Comparison of ENCODE assay signal across 9 cellular contexts in the genomic region with DNA sequence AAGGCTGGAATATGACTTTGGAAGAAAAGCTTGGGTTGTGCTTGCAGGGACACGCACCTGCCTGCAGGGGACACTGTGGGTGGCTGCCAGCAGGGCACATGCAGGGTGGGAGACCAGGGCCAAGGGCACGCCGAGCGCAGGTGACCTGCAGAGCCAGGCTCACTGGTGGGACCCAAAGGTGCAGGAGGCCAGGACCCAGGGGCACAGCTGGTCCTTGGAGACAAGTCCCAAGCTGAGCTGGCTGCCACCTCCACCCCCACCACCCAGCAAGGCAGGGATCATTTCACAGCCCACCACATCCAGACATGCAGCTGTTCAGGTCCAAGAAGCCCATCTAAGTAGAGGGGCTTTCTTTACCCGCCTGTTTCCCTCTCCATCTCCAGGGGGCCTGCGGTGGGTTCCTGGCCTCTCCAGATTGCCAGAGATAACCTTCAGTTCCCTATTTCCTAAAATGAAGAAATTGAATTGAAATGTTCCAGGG. TPM values are rescaled to one million over a fixed set of nuclear protein-coding genes. Genes with fewer than 3 reads are reported as not detected.
DNase-seq lines count a peak whose midpoint lies in the region; ATAC-seq and TF ChIP-seq lines count a peak whose summit lies in the region.
"Had no signal": no experiment of that assay in that cellular context is flagged by ENCODE, and none has a peak within 500 bp of the region (broad histone marks: within the 10 kb centered on the region; RNA-seq: fewer than 3 reads in every experiment).

No MANE protein-coding gene starts in this region.

- no peaks in the 10 kb centered on the region for H3K27me3 Mint-ChIP-seq in CD8-positive, alpha-beta T cell (ENCODE audit: low read depth)
- peaks cover 3% of the 10 kb centered on the region for H3K27me3 Mint-ChIP-seq in brain
- peaks cover 0 to 7% of the 10 kb centered on the region in 2 donors for H3K27me3 Mint-ChIP-seq in CD4-positive, alpha-beta memory T cell

- H3K27ac ChIP-seq in CD8-positive, alpha-beta T cell (ENCODE audit: low read depth, low read length) = no peak overlapping the region
- no peak overlapping the region for H3K27ac ChIP-seq in lower lobe of right lung
- H3K27ac ChIP-seq in CD4-positive, alpha-beta memory T cell (ENCODE audit: low read depth, low read length) = no peak overlapping the region

- no peak for ATAC-seq in CD8-positive, alpha-beta T cell
- no peak for ATAC-seq in lower lobe of right lung
- ATAC-seq in stimulated activated naive CD8-positive, alpha-beta T cell treated with anti-CD3 and anti-CD28 coated beads, Interleukin-15, Interleukin-2, amounts not matched to agents 100 U/mL and 50 U/mL, for 24 hours = no peak

- H3K9me3 Mint-ChIP-seq in CD8-positive, alpha-beta T cell = no peaks in the 10 kb centered on the region
- H3K9me3 Mint-ChIP-seq in brain = peaks cover 0 to 2% (median 0%) of the 10 kb centered on the region in 5 experiments
- no peaks in the 10 kb centered on the region for H3K9me3 Mint-ChIP-seq in CD4-positive, alpha-beta memory T cell

- no peak for DNase-seq in CD8-positive, alpha-beta T cell
- DNase-seq in HFF-Myc (ENCODE audit: extremely low read depth, low read depth) (no peak), lower lobe of right lung (no peak), NCI-H2107 treated with DMSO at 0.1 percent for 48 hours (lab: John Stamatoyannopoulos, UW; ENCODE audit: unreplicated experiment) (no peak), amniotic stem cell (lab: John Stamatoyannopoulos, UW) (no peak)
- no peak for DNase-seq in CD4-positive, alpha-beta memory T cell
- no peak for DNase-seq in stimulated activated naive CD8-positive, alpha-beta T cell treated with anti-CD3 and anti-CD28 coated beads, Interleukin-15, Interleukin-2, amounts not matched to agents 100 U/mL and 50 U/mL, for 24 hours
- DNase-seq: activated CD4-positive, alpha-beta T cell treated with anti-CD3 and anti-CD28 coated beads for 48 hours had no signal

- TF ChIP-seq CTCF in CD8-positive, alpha-beta T cell (IDR thresholded peaks at IDR 0.05) = peak; percentile 50
- peak; percentile 62 for TF ChIP-seq CTCF in HFF-Myc (IDR thresholded peaks at IDR 0.05; ENCODE audit: low read depth, low read length, missing control alignments)
- TF ChIP-seq CTCF in brain (conservative IDR thresholded peaks at IDR 0.05) = peak; percentile 20 to 61
- TF ChIP-seq CTCF in lower lobe of right lung (IDR thresholded peaks at IDR 0.05) = peak; percentile 35

- H3K27ac Mint-ChIP-seq in CD8-positive, alpha-beta T cell = no peak overlapping the region
- H3K27ac Mint-ChIP-seq in brain = peak overlapping the region in 1 of 5 experiments; percentile 56
- no peak overlapping the region for H3K27ac Mint-ChIP-seq in CD4-positive, alpha-beta memory T cell

- no peaks in the 10 kb centered on the region for H3K36me3 Mint-ChIP-seq in CD8-positive, alpha-beta T cell
- no peaks in the 10 kb centered on the region for H3K36me3 Mint-ChIP-seq in brain
- H3K36me3 Mint-ChIP-seq in CD4-positive, alpha-beta memory T cell = no peaks in the 10 kb centered on the region

- no peaks in the 10 kb centered on the region for H3K27me3 ChIP-seq in CD8-positive, alpha-beta T cell (ENCODE audit: insufficient read depth, low read length)
- H3K27me3 ChIP-seq in lower lobe of right lung (ENCODE audit: low read depth) = no peaks in the 10 kb centered on the region
- no peaks in the 10 kb centered on the region for H3K27me3 ChIP-seq in CD4-positive, alpha-beta memory T cell (ENCODE audit: insufficient read depth, low read length)

- H3K4me1 ChIP-seq in CD8-positive, alpha-beta T cell (ENCODE audit: insufficient read depth, low read length) = no peaks in the 10 kb centered on the region
- H3K4me1 ChIP-seq in lower lobe of right lung = peaks cover 35% of the 10 kb centered on the region
- no peaks in the 10 kb centered on the region for H3K4me1 ChIP-seq in CD4-positive, alpha-beta memory T cell (ENCODE audit: insufficient read depth, low read length)

- H3K4me3 Mint-ChIP-seq in CD8-positive, alpha-beta T cell = no peak overlapping the region
- no peak overlapping the region for H3K4me3 Mint-ChIP-seq in brain
- no peak overlapping the region for H3K4me3 Mint-ChIP-seq in CD4-positive, alpha-beta memory T cell

- intact Hi-C loops in CD8-positive, alpha-beta T cell (cut with DNase I, micrococcal nuclease) = loop anchor here in 1 of 2 experiments (2.0 kb wide), 1 partner anchor 125 kb away; no protein-coding TSS in a partner anchor
- intact Hi-C loops in lower lobe of right lung (cut with DNase I) = no loop called here
- intact Hi-C loops in CD4-positive, alpha-beta memory T cell (cut with micrococcal nuclease) = no loop called here

- no peak overlapping the region for H3K4me3 ChIP-seq in CD8-positive, alpha-beta T cell (ENCODE audit: low read depth, low read length)
- H3K4me3 ChIP-seq in HFF-Myc (replicated peaks; ENCODE audit: low read depth, low read length) = no peak overlapping the region
- H3K4me3 ChIP-seq in lower lobe of right lung = no peak overlapping the region
- no peak overlapping the region for H3K4me3 ChIP-seq in CD4-positive, alpha-beta memory T cell (ENCODE audit: low read length in 2 of 2)

- H3K9me3 ChIP-seq in CD8-positive, alpha-beta T cell (ENCODE audit: low read length) = no peaks in the 10 kb centered on the region
- H3K9me3 ChIP-seq in lower lobe of right lung = no peaks in the 10 kb centered on the region
- H3K9me3 ChIP-seq in CD4-positive, alpha-beta memory T cell (ENCODE audit: control insufficient read depth in 1 of 2, low read length in 2 of 2) = no peaks in the 10 kb centered on the region

- POLR2A ChIA-PET in CD8-positive, alpha-beta T cell (lab: Charles Lee) = no interaction called here
- POLR2A ChIA-PET in CD4-positive, alpha-beta memory T cell (lab: Charles Lee; ENCODE audit: partially characterized antibody) = no interaction called here

- no peaks in the 10 kb centered on the region for H3K36me3 ChIP-seq in CD8-positive, alpha-beta T cell (ENCODE audit: insufficient read depth, low read length)
- H3K36me3 ChIP-seq in lower lobe of right lung = no peaks in the 10 kb centered on the region
- no peaks in the 10 kb centered on the region for H3K36me3 ChIP-seq in CD4-positive, alpha-beta memory T cell (ENCODE audit: insufficient read depth, low read length)

- peaks cover 2% of the 10 kb centered on the region for H3K4me1 Mint-ChIP-seq in CD8-positive, alpha-beta T cell (ENCODE audit: low read depth)
- peaks cover 30% of the 10 kb centered on the region for H3K4me1 Mint-ChIP-seq in brain
- peaks cover 0 to 6% (median 5%) of the 10 kb centered on the region in 4 donors for H3K4me1 Mint-ChIP-seq in CD4-positive, alpha-beta memory T cell

- CTCF ChIA-PET in CD8-positive, alpha-beta T cell (lab: Charles Lee) = interaction anchor here (1.5 to 1.9 kb wide), 2 partner anchors 9 to 126 kb away, joined by 5 to 7 read pairs; no protein-coding TSS in a partner anchor
- CTCF ChIA-PET in CD4-positive, alpha-beta memory T cell (lab: Charles Lee; ENCODE audit: partially characterized antibody) = interaction anchor here (1.5 to 1.7 kb wide), 2 partner anchors 13 to 126 kb away, joined by 5 to 7 read pairs; a partner anchor contains a TSS

RNA-seq across cellular contexts. Expression of a gene that starts 13.8 kb away (rescaled TPM):
- total RNA-seq in CD8-positive, alpha-beta T cell = 1 to 10 TPM; 2.1 to 2.7 TPM
- polyA plus RNA-seq in brain (ENCODE audit: insufficient read depth, low read depth, low replicate concordance) = 101 TPM
- total RNA-seq in lower lobe of right lung = 24.1 TPM
- total RNA-seq in CD4-positive, alpha-beta memory T cell = 1 to 10 TPM; 3.0 to 5.7 TPM
- under 1 TPM; 0.15 to 0.36 TPM for polyA plus RNA-seq in CD4-positive, alpha-beta memory T cell

RNA-seq across cellular contexts. Expression of a gene that starts 21.2 kb away (rescaled TPM):
- total RNA-seq in CD8-positive, alpha-beta T cell = 10 to 100 TPM in 1 of 2 experiments, 1 to 10 TPM in 1; 8.8 to 10.7 TPM
- 83.2 TPM for polyA plus RNA-seq in brain (ENCODE audit: insufficient read depth, low read depth, low replicate concordance)
- total RNA-seq in lower lobe of right lung = 18.5 TPM
- 10 to 100 TPM; 15.7 to 17.7 TPM for total RNA-seq in CD4-positive, alpha-beta memory T cell
- polyA plus RNA-seq in CD4-positive, alpha-beta memory T cell = 10 to 100 TPM; 20.7 to 32.3 TPM
